15 cellular contexts compared by ENCODE assay signal in the genomic region with DNA sequence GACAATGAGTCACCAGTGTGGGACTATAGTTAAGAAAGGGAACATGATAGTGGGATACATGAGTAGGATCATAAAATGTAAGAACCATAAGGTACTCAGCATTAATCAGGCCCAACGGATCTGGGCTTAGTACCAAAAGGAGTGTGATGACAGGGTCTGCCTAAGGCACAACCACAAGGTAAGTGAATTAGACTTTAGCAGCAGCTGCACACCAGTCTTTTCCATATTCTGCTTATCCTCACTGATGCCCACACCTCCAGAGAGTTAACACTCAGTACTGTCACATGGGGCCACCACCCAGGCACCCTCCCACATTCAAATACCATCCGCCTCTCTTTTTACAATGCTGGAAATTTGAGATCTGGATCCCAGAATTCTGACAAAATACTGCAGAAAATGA.
"Had no signal": no experiment of that assay in that cellular context is flagged by ENCODE, and none has a peak within 500 bp of the region (broad histone marks: within the 10 kb centered on the region; RNA-seq: fewer than 3 reads in every experiment).

No MANE protein-coding gene starts in this region.

- ATAC-seq: activated CD4-positive, alpha-beta T cell treated with anti-CD3 and anti-CD28 coated beads for 36 hours; left ventricle myocardium superior had no signal

- DNase-seq: activated CD4-positive, alpha-beta memory T cell treated with anti-CD3 and anti-CD28 coated beads for 36 hours; activated CD4-positive, alpha-beta T cell treated with anti-CD3 and anti-CD28 coated beads for 36 hours; activated gamma-delta T cell treated with Interleukin-2 at 50 U/mL for 16 hours; activated T-cell treated with anti-CD3 and anti-CD28 coated beads for 4 hours; amniotic stem cell; effector memory CD4-positive, alpha-beta T cell; immature natural killer cell; left ventricle myocardium superior; retina; stimulated activated CD4-positive, alpha-beta T cell treated with anti-CD3 and anti-CD28 coated beads, Interleukin-12 subunit alpha, Interleukin-12 subunit beta, amount 100 ng/mL, for 4 hours; stimulated activated CD4-positive, alpha-beta T cell treated with anti-CD3 and anti-CD28 coated beads, Interleukin-1b, Interleukin-23, amount 100 ng/mL, for 48 hours; stimulated activated CD8-positive, alpha-beta memory T cell treated with anti-CD3 and anti-CD28 coated beads, Interleukin-4, amount 100 ng/mL, for 48 hours; stimulated activated naive CD4-positive, alpha-beta T cell treated with Interleukin-2 at 50 U/mL for 16 hours; substantia nigra; transverse colon had no signal
